ENCODE assay signal across 9 cellular contexts in genomic region chr12:65533177-65533883, GRCh38.
A peak's percentile ranks its signal among the peaks of the same experiment; 100 is the strongest.
DNase-seq lines count a peak whose midpoint lies in the region; ATAC-seq, FAIRE-seq and TF ChIP-seq lines count a peak whose summit lies in the region.
"Had no signal": no experiment of that assay in that cellular context is flagged by ENCODE, and none has a peak within 500 bp of the region (broad histone marks: within the 10 kb centered on the region; RNA-seq: fewer than 3 reads in every experiment).

No MANE protein-coding gene starts in this region.

- no peaks in the 10 kb centered on the region for H3K36me3 ChIP-seq in pancreas

- no peaks in the 10 kb centered on the region for H3K4me1 ChIP-seq in pancreas

- no peak for FAIRE-seq in pancreas (lab: Jason Lieb, UNC)

- H3K27ac ChIP-seq in pancreas, result peak overlapping the region in 3 of 4 donors; percentile 22 to 58 (median 53)

- intact Hi-C loops in pancreas (cut with DNase I), result no loop called here

- peak; percentile 43 to 71 (median 63) for ATAC-seq in pancreas
- no peak for ATAC-seq in HG03442 (IDR thresholded peaks at IDR 0.05; ENCODE audit: unreplicated experiment)

- H3K4me3 ChIP-seq in choroid plexus epithelial cell (ENCODE audit: low read depth, low read length) (no peak overlapping the region), pancreas (no peak overlapping the region)
- H3K4me3 ChIP-seq: skin epidermis had no signal

- DNase-seq in GM04503 (ENCODE audit: low read depth) (peak; percentile 31), NOMO-1 treated with dmso at 0.1 percent for 144 hours (lab: John Stamatoyannopoulos, UW; ENCODE audit: unreplicated experiment) (peak; percentile 14), choroid plexus epithelial cell (ENCODE audit: low read depth) (peak; percentile 43), pancreas (no peak), KG1 (lab: John Stamatoyannopoulos, UW) (no peak), nucleus accumbens (lab: John Stamatoyannopoulos, UW) (no peak), erythroblast (lab: John Stamatoyannopoulos, UW) (no peak)

- no peak for TF ChIP-seq CTCF in choroid plexus epithelial cell (conservative IDR thresholded peaks at IDR 0.05; ENCODE audit: low read depth, low read length)
- TF ChIP-seq CTCF in pancreas (IDR thresholded peaks at IDR 0.05), result no peak

- H3K9me3 ChIP-seq in pancreas, result no peaks in the 10 kb centered on the region

- TF ChIP-seq POLR2A in erythroblast (IDR thresholded peaks at IDR 0.05; ENCODE audit: low read length), result no peak

- no peaks in the 10 kb centered on the region for H3K27me3 ChIP-seq in pancreas

- WGBS in pancreas, 2 donors, result 38 to 50% methylated on average over 10 of the region's 10 CpGs

Comparison
In these comparisons a context has a peak if more than half of its experiments do, and no peak if none do; other contexts are left out.
1. DNase-seq: peak in GM04503 (single experiment), NOMO-1 treated with dmso at 0.1 percent for 144 hours (single experiment) and choroid plexus epithelial cell (single experiment); none in pancreas (0 of 6), KG1 (single experiment), nucleus accumbens (0 of 56) and erythroblast (0 of 2).